In the genomic region with DNA sequence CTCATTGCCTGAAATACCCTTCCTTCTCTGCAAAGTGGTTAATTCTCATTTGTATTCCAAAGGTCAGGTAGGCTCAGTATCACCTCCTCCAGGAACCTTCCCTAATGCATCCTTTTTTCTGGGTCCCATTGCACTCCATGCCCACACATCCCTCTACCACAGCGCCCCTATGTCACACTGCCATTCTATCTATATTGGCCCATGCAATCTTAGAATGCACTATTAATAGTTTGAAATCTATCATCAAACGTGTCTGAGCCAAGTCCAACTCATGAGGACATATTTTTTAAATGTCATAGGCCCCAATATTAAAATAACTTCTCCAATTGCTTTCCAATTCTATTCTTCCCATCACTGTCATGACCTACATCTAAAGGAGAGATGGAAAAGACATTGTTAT, we compare ENCODE assay signal across 19 cellular contexts.
DNase-seq lines count a peak whose midpoint lies in the region; ATAC-seq and TF ChIP-seq lines count a peak whose summit lies in the region.
"Had no signal": no experiment of that assay in that cellular context is flagged by ENCODE, and none has a peak within 500 bp of the region (broad histone marks: within the 10 kb centered on the region; RNA-seq: fewer than 3 reads in every experiment).

No MANE protein-coding gene starts in this region.

- no peak overlapping the region for H3K4me3 ChIP-seq in right cardiac atrium (ENCODE audit: low read length)
- H3K4me3 ChIP-seq: A549; BLaER1 treated with 17β-estradiol and CSF1 and Interleukin-3, amounts not matched to agents 10 nM and 100 nM had no signal

- WGBS in right cardiac atrium, result 64% methylated on average over 2 of the region's 2 CpGs

- H3K27ac Mint-ChIP-seq in nephron progenitor cell, result peak overlapping the region; percentile 8
- H3K27ac Mint-ChIP-seq: B cell; CD4-positive, alpha-beta T cell; CD8-positive, alpha-beta T cell had no signal

- H3K27ac ChIP-seq in right cardiac atrium (ENCODE audit: low read length), result no peak overlapping the region
- H3K27ac ChIP-seq: 22Rv1; A549; BLaER1 treated with 17β-estradiol and CSF1 and Interleukin-3, amounts not matched to agents 10 nM and 100 nM; C4-2B had no signal

- H3K27me3 ChIP-seq in right cardiac atrium (ENCODE audit: control insufficient read depth, insufficient read depth), result no peaks in the 10 kb centered on the region
- H3K27me3 ChIP-seq: BLaER1 treated with 17β-estradiol and CSF1 and Interleukin-3, amounts not matched to agents 10 nM and 100 nM had no signal

- peaks cover 7% of the 10 kb centered on the region for H3K27me3 Mint-ChIP-seq in nephron progenitor cell (ENCODE audit: low read depth, poor library complexity)
- H3K27me3 Mint-ChIP-seq: CD4-positive, alpha-beta T cell had no signal

- H3K9me3 ChIP-seq in right cardiac atrium (ENCODE audit: control insufficient read depth, low read length), result no peaks in the 10 kb centered on the region
- H3K9me3 ChIP-seq: A549; BLaER1 treated with 17β-estradiol and CSF1 and Interleukin-3, amounts not matched to agents 10 nM and 100 nM; Caco-2 had no signal

- ATAC-seq in Right ventricle myocardium superior (ENCODE audit: poor library complexity), result peak; percentile 57
- no peak for ATAC-seq in right cardiac atrium
- ATAC-seq in left ventricle myocardium superior, result peak; percentile 58
- ATAC-seq in left cardiac atrium, result no peak
- ATAC-seq: A549; CD8-positive, alpha-beta T cell had no signal

- TF ChIP-seq CTCF in nephron progenitor cell (IDR thresholded peaks at IDR 0.05), result no peak

- no peak for DNase-seq in Right ventricle myocardium superior
- DNase-seq in right cardiac atrium, result no peak
- no peak for DNase-seq in left ventricle myocardium superior
- no peak for DNase-seq in left cardiac atrium
- no peak for DNase-seq in nephron progenitor cell
- no peak for DNase-seq in UCSD-AML1 (lab: John Stamatoyannopoulos, UW; ENCODE audit: unreplicated experiment)
- DNase-seq in stimulated activated CD4-positive, alpha-beta T cell treated with anti-CD3 and anti-CD28 coated beads, Interleukin-15, amount 100 ng/mL, for 24 hours, result no peak
- DNase-seq: AML-193; Caco-2; Calu3; CD4-positive, alpha-beta T cell; CD8-positive, alpha-beta T cell; DMS79 treated with DMSO at 0.1 percent for 48 hours; GF-D8 had no signal

- H3K4me1 Mint-ChIP-seq in nephron progenitor cell, result peaks cover 34% of the 10 kb centered on the region
- H3K4me1 Mint-ChIP-seq: B cell had no signal

- intact Hi-C loops in Right ventricle myocardium superior (cut with DNase I), result no loop called here
- intact Hi-C loops in right cardiac atrium (cut with DNase I), result loop anchor here in 1 of 4 donors (5.0 kb wide), 1 partner anchor 109 kb away; no protein-coding TSS in a partner anchor
- intact Hi-C loops in left ventricle myocardium superior (cut with micrococcal nuclease), result no loop called here
- intact Hi-C loops in left cardiac atrium (cut with DNase I), result no loop called here

- H3K9me3 Mint-ChIP-seq in nephron progenitor cell, result peaks cover under 1% of the 10 kb centered on the region
- H3K9me3 Mint-ChIP-seq: CD8-positive, alpha-beta T cell had no signal

- no peak overlapping the region for H3K4me3 Mint-ChIP-seq in nephron progenitor cell
- H3K4me3 Mint-ChIP-seq: B cell; CD4-positive, alpha-beta T cell; CD8-positive, alpha-beta T cell had no signal

- H3K36me3 Mint-ChIP-seq in nephron progenitor cell (ENCODE audit: low read depth), result no peaks in the 10 kb centered on the region
- H3K36me3 Mint-ChIP-seq: CD8-positive, alpha-beta T cell had no signal

- no peaks in the 10 kb centered on the region for H3K4me1 ChIP-seq in right cardiac atrium (ENCODE audit: control insufficient read depth, insufficient read depth, low read length)
- H3K4me1 ChIP-seq: A549; BLaER1 treated with 17β-estradiol and CSF1 and Interleukin-3, amounts not matched to agents 10 nM and 100 nM; Caco-2 had no signal

Comparison
In these comparisons a context has a peak if more than half of its experiments do, and no peak if none do; other contexts are left out.
1. ATAC-seq: peak in Right ventricle myocardium superior (single experiment) and left ventricle myocardium superior (single experiment); none in right cardiac atrium (0 of 2) and left cardiac atrium (0 of 2).